Comparison of ENCODE assay signal across 7 cellular contexts in the genomic region with DNA sequence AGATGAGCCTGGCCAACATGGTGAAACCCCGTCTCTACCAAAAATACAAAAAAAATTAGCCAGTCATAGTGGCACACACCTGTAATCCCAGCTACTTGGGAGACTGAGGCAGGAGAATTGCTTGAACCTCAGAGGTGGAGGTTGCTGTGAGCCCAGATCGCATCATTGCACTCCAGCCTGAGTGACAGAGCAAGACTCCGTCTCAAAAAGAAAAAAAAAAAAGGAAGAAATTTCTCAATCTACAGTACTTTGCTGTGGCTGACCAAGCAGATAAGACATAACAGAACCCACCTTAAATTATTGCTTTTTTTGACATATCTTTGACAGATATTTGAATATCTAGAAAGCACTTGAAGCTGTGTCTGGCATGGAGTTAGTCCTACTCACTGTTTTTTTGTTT. TPM values are rescaled to one million over a fixed set of nuclear protein-coding genes. Genes with fewer than 3 reads are reported as not detected.
"Had no signal": no experiment of that assay in that cellular context is flagged by ENCODE, and none has a peak within 500 bp of the region (broad histone marks: within the 10 kb centered on the region; RNA-seq: fewer than 3 reads in every experiment).

No MANE protein-coding gene starts in this region.

RNA-seq across cellular contexts. Expression of gene HNF1A, which starts 34.9 kb away (rescaled TPM):
- total RNA-seq: GM23248, GM23338, H1, H4, H7, H9, HFFc6 had no signal
- polyA plus RNA-seq: GM23248, H1 had no signal
